30 cellular contexts compared by ENCODE assay signal in the genomic region with DNA sequence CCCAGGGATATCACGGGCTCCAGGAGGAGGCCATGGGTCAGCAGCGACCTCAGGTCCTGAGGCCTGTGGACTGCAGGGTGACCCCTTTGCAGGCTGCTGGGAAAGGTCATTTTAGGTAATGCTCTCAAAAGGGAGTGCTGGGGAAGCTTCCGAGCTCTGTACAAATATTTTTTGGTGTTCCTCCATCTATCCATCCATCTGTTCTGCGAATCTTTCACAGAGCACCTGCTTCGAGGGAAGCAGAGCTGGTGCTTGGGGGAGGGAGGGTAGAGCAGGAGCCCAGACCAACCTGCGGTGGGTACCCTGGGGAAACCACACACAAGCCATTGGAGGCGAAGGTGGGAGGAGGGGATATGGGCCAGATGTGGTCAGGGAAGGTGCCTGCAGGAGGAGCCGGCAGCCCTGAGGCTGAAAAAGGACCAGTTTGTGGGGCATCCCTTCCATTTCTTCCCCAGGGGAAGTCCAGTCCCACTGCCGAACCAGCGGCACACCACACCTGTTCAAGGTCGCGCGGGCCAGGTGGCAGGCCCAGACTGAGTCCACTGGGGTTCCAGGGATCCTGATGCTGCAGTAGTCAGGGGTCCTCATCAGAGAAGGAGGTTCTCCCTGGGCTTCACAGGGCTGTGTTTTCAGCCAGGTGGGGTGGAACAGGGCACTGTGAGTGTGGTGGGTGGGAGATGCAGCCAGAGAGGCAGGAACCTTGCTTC. TPM values are rescaled to one million over a fixed set of nuclear protein-coding genes. Genes with fewer than 3 reads are reported as not detected.
"Had no signal": no experiment of that assay in that cellular context is flagged by ENCODE, and none has a peak within 500 bp of the region (broad histone marks: within the 10 kb centered on the region; RNA-seq: fewer than 3 reads in every experiment).

No MANE protein-coding gene starts in this region.

- FAIRE-seq: frontal cortex had no signal

- DNase-seq: activated CD4-positive, alpha-beta memory T cell treated with anti-CD3 and anti-CD28 coated beads for 36 hours; activated CD4-positive, alpha-beta T cell treated with anti-CD3 and anti-CD28 coated beads for 36 hours; activated CD4-positive, alpha-beta T cell treated with anti-CD3 and anti-CD28 coated beads, Interleukin-2, amount 10 ng/mL, durations not matched to agents 24 days and 14 days; activated CD4-positive, CD25-positive, alpha-beta regulatory T cell; activated CD4-positive, CD25-positive, alpha-beta regulatory T cell treated with anti-CD3 and anti-CD28 coated beads, Interleukin-2, amount 50 U/mL, for 72 hours; activated CD8-positive, alpha-beta memory T cell treated with anti-CD3 and anti-CD28 coated beads, Interleukin-2, amount 50 U/mL, for 48 hours; activated CD8-positive, alpha-beta T cell treated with anti-CD3 and anti-CD28 coated beads, Interleukin-2, amount 10 ng/mL, durations not matched to agents 7 days and 5 days; activated gamma-delta T cell; activated naive CD4-positive, alpha-beta T cell; activated naive CD4-positive, alpha-beta T cell treated with anti-CD3 and anti-CD28 coated beads, Interleukin-2, amount 10 ng/mL, durations not matched to agents 7 days and 5 days; activated naive CD8-positive, alpha-beta T cell treated with anti-CD3 and anti-CD28 coated beads, Interleukin-2, amount 10 ng/mL, durations not matched to agents 7 days and 5 days; activated T-cell treated with anti-CD3 and anti-CD28 coated beads for 4 hours; activated T-cell treated with anti-CD3 and anti-CD28 coated beads, Interleukin-2, amount 50 U/mL, for 24 hours; activated T-cell treated with anti-CD3 and anti-CD28 coated beads, Interleukin-2, amount 50 U/mL, for 72 hours; central memory CD4-positive, alpha-beta T cell; dorsolateral prefrontal cortex; effector memory CD4-positive, alpha-beta T cell; endodermal cell; foreskin fibroblast; head of caudate nucleus; T-helper 17 cell; T1000 had no signal

- ATAC-seq: activated CD4-positive, alpha-beta T cell treated with anti-CD3 and anti-CD28 coated beads for 36 hours; activated CD8-positive, alpha-beta T cell treated with anti-CD3 and anti-CD28 coated beads, Interleukin-2, amount 10 ng/mL, durations not matched to agents 7 days and 5 days; activated naive CD4-positive, alpha-beta T cell treated with anti-CD3 and anti-CD28 coated beads, Interleukin-2, amount 50 U/mL, for 72 hours; activated T-cell treated with anti-CD3 and anti-CD28 coated beads, Interleukin-2, amount 50 U/mL, for 72 hours; esophagus mucosa; T-helper 17 cell had no signal

- H3K9me3 ChIP-seq: ascending aorta, breast epithelium had no signal

- H3K27ac ChIP-seq: ascending aorta, breast epithelium, cardiac muscle cell, coronary artery had no signal

- H3K36me3 ChIP-seq: ascending aorta, breast epithelium, cardiac muscle cell had no signal

- H3K27me3 ChIP-seq: ascending aorta, breast epithelium, cardiac muscle cell, dorsolateral prefrontal cortex had no signal

- H3K4me1 ChIP-seq: ascending aorta, breast epithelium had no signal

- H3K4me3 ChIP-seq: ascending aorta, breast epithelium, cardiac muscle cell, coronary artery, dorsolateral prefrontal cortex had no signal

RNA-seq across cellular contexts. Expression of gene RSPH14, which starts 58.3 kb away (rescaled TPM):
- total RNA-seq: activated CD4-positive, alpha-beta T cell treated with anti-CD3 and anti-CD28 coated beads, Interleukin-2, amount 10 ng/mL, durations not matched to agents 24 days and 14 days; activated CD8-positive, alpha-beta memory T cell treated with anti-CD3 and anti-CD28 coated beads for 36 hours; ascending aorta; esophagus mucosa had no signal
